ENCODE assay signal across 1 cellular context in the genomic region with DNA sequence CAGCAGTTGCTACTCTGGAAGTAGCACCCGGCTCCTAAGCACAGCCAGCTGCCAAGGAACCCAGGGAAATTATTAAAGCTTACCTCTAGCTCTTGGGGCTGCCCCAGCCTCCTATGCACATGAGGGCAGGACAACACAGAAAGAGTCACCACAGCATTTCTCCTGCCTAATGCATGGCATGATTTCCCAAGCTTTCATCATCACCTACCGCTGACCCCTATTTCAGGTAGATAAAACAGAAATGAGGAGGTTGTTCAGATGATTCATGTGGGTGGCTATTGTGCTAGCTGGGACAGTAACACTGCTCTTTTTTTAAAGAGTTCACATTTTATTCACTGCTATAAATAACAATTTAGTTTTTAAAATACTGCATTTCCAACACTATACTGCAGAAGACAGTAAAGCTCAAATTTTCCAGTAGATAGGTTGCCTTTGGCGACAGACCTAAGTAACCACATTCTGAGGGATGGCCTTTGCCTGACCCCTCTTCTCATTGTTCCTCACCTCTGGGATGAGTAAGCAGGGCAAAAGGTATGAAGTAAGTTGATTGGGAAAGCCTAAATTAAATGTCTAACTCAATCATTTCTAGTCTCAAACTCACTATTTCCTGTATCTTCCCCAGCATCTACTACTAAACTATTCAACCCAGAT.
TF ChIP-seq lines count a peak whose summit lies in the region.

No MANE protein-coding gene starts in this region.

TF ChIP-seq in WTC11, 78 proteins besides CTCF, POLR2A, EP300 and RAD21 (continued from another document):
- TF ChIP-seq, protein P1, sequence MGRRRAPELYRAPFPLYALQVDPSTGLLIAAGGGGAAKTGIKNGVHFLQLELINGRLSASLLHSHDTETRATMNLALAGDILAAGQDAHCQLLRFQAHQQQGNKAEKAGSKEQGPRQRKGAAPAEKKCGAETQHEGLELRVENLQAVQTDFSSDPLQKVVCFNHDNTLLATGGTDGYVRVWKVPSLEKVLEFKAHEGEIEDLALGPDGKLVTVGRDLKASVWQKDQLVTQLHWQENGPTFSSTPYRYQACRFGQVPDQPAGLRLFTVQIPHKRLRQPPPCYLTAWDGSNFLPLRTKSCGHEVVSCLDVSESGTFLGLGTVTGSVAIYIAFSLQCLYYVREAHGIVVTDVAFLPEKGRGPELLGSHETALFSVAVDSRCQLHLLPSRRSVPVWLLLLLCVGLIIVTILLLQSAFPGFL (CRISPR knock-in tag; IDR thresholded peaks at IDR 0.05; ENCODE audit: borderline replicate concordance), result no peak
- TF ChIP-seq FOXP1 (CRISPR knock-in tag; IDR thresholded peaks at IDR 0.05; ENCODE audit: borderline replicate concordance) (no peak), NR3C1 (CRISPR knock-in tag; conservative IDR thresholded peaks at IDR 0.05; ENCODE audit: low read depth) (no peak), CREM (CRISPR knock-in tag; IDR thresholded peaks at IDR 0.05) (no peak)
- TF ChIP-seq, protein P2, sequence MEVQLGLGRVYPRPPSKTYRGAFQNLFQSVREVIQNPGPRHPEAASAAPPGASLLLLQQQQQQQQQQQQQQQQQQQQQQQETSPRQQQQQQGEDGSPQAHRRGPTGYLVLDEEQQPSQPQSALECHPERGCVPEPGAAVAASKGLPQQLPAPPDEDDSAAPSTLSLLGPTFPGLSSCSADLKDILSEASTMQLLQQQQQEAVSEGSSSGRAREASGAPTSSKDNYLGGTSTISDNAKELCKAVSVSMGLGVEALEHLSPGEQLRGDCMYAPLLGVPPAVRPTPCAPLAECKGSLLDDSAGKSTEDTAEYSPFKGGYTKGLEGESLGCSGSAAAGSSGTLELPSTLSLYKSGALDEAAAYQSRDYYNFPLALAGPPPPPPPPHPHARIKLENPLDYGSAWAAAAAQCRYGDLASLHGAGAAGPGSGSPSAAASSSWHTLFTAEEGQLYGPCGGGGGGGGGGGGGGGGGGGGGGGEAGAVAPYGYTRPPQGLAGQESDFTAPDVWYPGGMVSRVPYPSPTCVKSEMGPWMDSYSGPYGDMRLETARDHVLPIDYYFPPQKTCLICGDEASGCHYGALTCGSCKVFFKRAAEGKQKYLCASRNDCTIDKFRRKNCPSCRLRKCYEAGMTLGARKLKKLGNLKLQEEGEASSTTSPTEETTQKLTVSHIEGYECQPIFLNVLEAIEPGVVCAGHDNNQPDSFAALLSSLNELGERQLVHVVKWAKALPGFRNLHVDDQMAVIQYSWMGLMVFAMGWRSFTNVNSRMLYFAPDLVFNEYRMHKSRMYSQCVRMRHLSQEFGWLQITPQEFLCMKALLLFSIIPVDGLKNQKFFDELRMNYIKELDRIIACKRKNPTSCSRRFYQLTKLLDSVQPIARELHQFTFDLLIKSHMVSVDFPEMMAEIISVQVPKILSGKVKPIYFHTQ (CRISPR knock-in tag; IDR thresholded peaks at IDR 0.05), result no peak
- TF ChIP-seq, protein P3, sequence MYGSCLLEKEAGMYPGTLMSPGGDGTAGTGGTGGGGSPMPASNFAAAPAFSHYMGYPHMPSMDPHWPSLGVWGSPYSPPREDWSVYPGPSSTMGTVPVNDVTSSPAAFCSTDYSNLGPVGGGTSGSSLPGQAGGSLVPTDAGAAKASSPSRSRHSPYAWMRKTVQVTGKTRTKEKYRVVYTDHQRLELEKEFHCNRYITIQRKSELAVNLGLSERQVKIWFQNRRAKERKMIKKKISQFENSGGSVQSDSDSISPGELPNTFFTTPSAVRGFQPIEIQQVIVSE (CRISPR knock-in tag; IDR thresholded peaks at IDR 0.05; ENCODE audit: borderline replicate concordance), result no peak
